In genomic region chrX:94752434-94753169, GRCh38 we compare ENCODE assay signal across 35 cellular contexts.
"Had no signal": no experiment of that assay in that cellular context is flagged by ENCODE, and none has a peak within 500 bp of the region (broad histone marks: within the 10 kb centered on the region; RNA-seq: fewer than 3 reads in every experiment).

No MANE protein-coding gene starts in this region.

- H3K27me3 Mint-ChIP-seq: activated B cell treated with CpG ODN at 0.5 μM for 24 hours; activated CD4-positive, alpha-beta T cell treated with anti-CD3 and anti-CD28 coated beads, Interleukin-2, amount 10 ng/mL, durations not matched to agents 7 days and 5 days; activated CD8-positive, alpha-beta T cell treated with anti-CD3 and anti-CD28 coated beads for 36 hours; activated naive CD8-positive, alpha-beta T cell treated with anti-CD3 and anti-CD28 coated beads for 36 hours; activated T-helper 17 cell treated with anti-CD3 and anti-CD28 coated beads, Interleukin-2, amount 50 U/mL, for 72 hours; central memory CD8-positive, alpha-beta T cell had no signal

- H3K27ac Mint-ChIP-seq: activated B cell treated with CpG ODN at 0.5 μM for 24 hours; activated CD4-positive, alpha-beta T cell treated with anti-CD3 and anti-CD28 coated beads, Interleukin-2, amount 10 ng/mL, durations not matched to agents 7 days and 5 days; activated CD8-positive, alpha-beta T cell treated with anti-CD3 and anti-CD28 coated beads for 36 hours; activated naive CD4-positive, alpha-beta T cell treated with anti-CD3 and anti-CD28 coated beads for 36 hours; activated naive CD4-positive, alpha-beta T cell treated with anti-CD3 and anti-CD28 coated beads, Interleukin-2, amount 50 U/mL, for 72 hours; activated naive CD8-positive, alpha-beta T cell treated with anti-CD3 and anti-CD28 coated beads for 36 hours; activated T-cell treated with anti-CD3 and anti-CD28 coated beads, Interleukin-2, amount 50 U/mL, for 72 hours; activated T-helper 1 cell treated with anti-CD3 and anti-CD28 coated beads, Interleukin-12 subunit alpha, Interleukin-12 subunit beta, Interleukin-2, Interleukin-4 antibody, amounts not matched to agents 30 ng/mL and 10 ng/mL and 1 ng/mL, durations not matched to agents 14 hours and 24 hours and 36 hours; activated T-helper 17 cell treated with anti-CD3 and anti-CD28 coated beads, Interleukin-2, amount 50 U/mL, for 72 hours; brain; T-helper 1 cell treated with Interleukin-12 subunit alpha and Interleukin-12 subunit beta and Interleukin-4 antibody, amounts not matched to agents 30 μg/mL and 1 μg/mL, for 36 hours; T-helper 2 cell treated with Interferon-gamma antibody and Interleukin-4, amounts not matched to agents 5 μg/mL and 100 μg/mL, for 36 hours had no signal

- DNase-seq: activated B cell treated with CpG ODN at 0.5 μM for 24 hours; activated CD4-positive, alpha-beta T cell treated with anti-CD3 and anti-CD28 coated beads for 4 hours; activated CD4-positive, alpha-beta T cell treated with anti-CD3 and anti-CD28 coated beads, Interleukin-2, amount 10 ng/mL, durations not matched to agents 7 days and 5 days; activated CD4-positive, alpha-beta T cell treated with anti-CD3 and anti-CD28 coated beads, Interleukin-2, amount 50 U/mL, for 48 hours; activated CD4-positive, CD25-positive, alpha-beta regulatory T cell treated with anti-CD3 and anti-CD28 coated beads, Interleukin-2, amount 50 U/mL, for 72 hours; activated CD8-positive, alpha-beta memory T cell treated with anti-CD3 and anti-CD28 coated beads, Interleukin-2, amount 50 U/mL, for 4 hours; activated CD8-positive, alpha-beta T cell treated with anti-CD3 and anti-CD28 coated beads for 36 hours; activated effector memory CD4-positive, alpha-beta T cell treated with anti-CD3 and anti-CD28 coated beads, Interleukin-2, amount 50 U/mL, for 16 hours; activated gamma-delta T cell treated with Interleukin-2 at 50 U/mL for 16 hours; activated naive CD4-positive, alpha-beta T cell; activated naive CD4-positive, alpha-beta T cell treated with anti-CD3 and anti-CD28 coated beads for 36 hours; activated naive CD4-positive, alpha-beta T cell treated with anti-CD3 and anti-CD28 coated beads, Interleukin-2, amount 50 U/mL, for 16 hours; activated naive CD8-positive, alpha-beta T cell treated with anti-CD3 and anti-CD28 coated beads for 36 hours; activated T-cell treated with anti-CD3 and anti-CD28 coated beads for 4 hours; activated T-cell treated with anti-CD3 and anti-CD28 coated beads, Interleukin-2, amount 50 U/mL, for 1 hour; activated T-cell treated with anti-CD3 and anti-CD28 coated beads, Interleukin-2, amount 50 U/mL, for 4 hours; activated T-cell treated with anti-CD3 and anti-CD28 coated beads, Interleukin-2, amount 50 U/mL, for 72 hours; adrenal gland; amniotic stem cell; aorta; caudate nucleus; cerebellar nuclear complex; T-helper 1 cell; T-helper 2 cell; T-helper 9 cell had no signal

- H3K4me1 Mint-ChIP-seq: activated B cell treated with CpG ODN at 0.5 μM for 24 hours; activated CD4-positive, alpha-beta T cell treated with anti-CD3 and anti-CD28 coated beads, Interleukin-2, amount 10 ng/mL, durations not matched to agents 7 days and 5 days; activated naive CD8-positive, alpha-beta T cell treated with anti-CD3 and anti-CD28 coated beads for 36 hours; activated T-helper 17 cell treated with anti-CD3 and anti-CD28 coated beads, Interleukin-2, amount 50 U/mL, for 72 hours; brain; central memory CD8-positive, alpha-beta T cell had no signal

- H3K36me3 ChIP-seq: adrenal gland, cardiac muscle cell had no signal

- H3K4me3 ChIP-seq: adrenal gland, cardiac muscle cell had no signal

- H3K9me3 ChIP-seq: adrenal gland had no signal

- H3K27ac ChIP-seq: adrenal gland, cardiac muscle cell, VCaP had no signal

- H3K4me3 Mint-ChIP-seq: activated B cell treated with CpG ODN at 0.5 μM for 24 hours; activated CD4-positive, alpha-beta T cell treated with anti-CD3 and anti-CD28 coated beads, Interleukin-2, amount 10 ng/mL, durations not matched to agents 7 days and 5 days; activated CD8-positive, alpha-beta T cell treated with anti-CD3 and anti-CD28 coated beads for 36 hours; activated naive CD4-positive, alpha-beta T cell treated with anti-CD3 and anti-CD28 coated beads for 36 hours; activated naive CD8-positive, alpha-beta T cell treated with anti-CD3 and anti-CD28 coated beads for 36 hours; activated T-cell treated with anti-CD3 and anti-CD28 coated beads, Interleukin-2, amount 50 U/mL, for 4 hours; activated T-cell treated with anti-CD3 and anti-CD28 coated beads, Interleukin-2, amount 50 U/mL, for 72 hours; activated T-helper 1 cell treated with anti-CD3 and anti-CD28 coated beads, Interleukin-12 subunit alpha, Interleukin-12 subunit beta, Interleukin-2, Interleukin-4 antibody, amounts not matched to agents 30 ng/mL and 10 ng/mL and 1 ng/mL, durations not matched to agents 14 hours and 24 hours and 36 hours; activated T-helper 17 cell treated with anti-CD3 and anti-CD28 coated beads, Interleukin-2, amount 50 U/mL, for 72 hours; brain; central memory CD8-positive, alpha-beta T cell; T-helper 1 cell treated with Interleukin-12 subunit alpha and Interleukin-12 subunit beta and Interleukin-4 antibody, amounts not matched to agents 30 μg/mL and 1 μg/mL, for 36 hours; T-helper 2 cell treated with Interferon-gamma antibody and Interleukin-4, amounts not matched to agents 5 μg/mL and 100 μg/mL, for 36 hours had no signal

- H3K4me1 ChIP-seq: adrenal gland had no signal

- H3K27me3 ChIP-seq: adrenal gland, cardiac muscle cell had no signal

- H3K36me3 Mint-ChIP-seq: activated naive CD4-positive, alpha-beta T cell treated with anti-CD3 and anti-CD28 coated beads, Interleukin-2, amount 50 U/mL, for 72 hours; activated naive CD8-positive, alpha-beta T cell treated with anti-CD3 and anti-CD28 coated beads for 36 hours; brain had no signal

- FAIRE-seq: TTC549 had no signal

- ATAC-seq: activated CD8-positive, alpha-beta T cell treated with anti-CD3 and anti-CD28 coated beads for 36 hours; activated naive CD4-positive, alpha-beta T cell treated with anti-CD3 and anti-CD28 coated beads, Interleukin-2, amount 50 U/mL, for 72 hours; activated T-cell treated with anti-CD3 and anti-CD28 coated beads, Interleukin-2, amount 50 U/mL, for 4 hours; activated T-cell treated with anti-CD3 and anti-CD28 coated beads, Interleukin-2, amount 50 U/mL, for 72 hours; activated T-helper 17 cell treated with anti-CD3 and anti-CD28 coated beads, Interleukin-2, amount 50 U/mL, for 72 hours had no signal

- H3K9me3 Mint-ChIP-seq: activated B cell treated with CpG ODN at 0.5 μM for 24 hours; activated CD4-positive, alpha-beta T cell treated with anti-CD3 and anti-CD28 coated beads, Interleukin-2, amount 10 ng/mL, durations not matched to agents 7 days and 5 days; activated CD8-positive, alpha-beta T cell treated with anti-CD3 and anti-CD28 coated beads for 36 hours; activated naive CD4-positive, alpha-beta T cell treated with anti-CD3 and anti-CD28 coated beads for 36 hours; activated naive CD4-positive, alpha-beta T cell treated with anti-CD3 and anti-CD28 coated beads, Interleukin-2, amount 50 U/mL, for 72 hours; activated naive CD8-positive, alpha-beta T cell treated with anti-CD3 and anti-CD28 coated beads for 36 hours; activated T-cell treated with anti-CD3 and anti-CD28 coated beads, Interleukin-2, amount 50 U/mL, for 4 hours; activated T-helper 1 cell treated with anti-CD3 and anti-CD28 coated beads, Interleukin-12 subunit alpha, Interleukin-12 subunit beta, Interleukin-2, Interleukin-4 antibody, amounts not matched to agents 30 ng/mL and 10 ng/mL and 1 ng/mL, durations not matched to agents 14 hours and 24 hours and 36 hours; activated T-helper 17 cell treated with anti-CD3 and anti-CD28 coated beads, Interleukin-2, amount 50 U/mL, for 72 hours; T-helper 1 cell treated with Interleukin-12 subunit alpha and Interleukin-12 subunit beta and Interleukin-4 antibody, amounts not matched to agents 30 μg/mL and 1 μg/mL, for 36 hours; T-helper 2 cell treated with Interferon-gamma antibody and Interleukin-4, amounts not matched to agents 5 μg/mL and 100 μg/mL, for 36 hours had no signal
